ENCODE assay signal across 8 cellular contexts in genomic region chr22:40534379-40535188, GRCh38.
DNase-seq lines count a peak whose midpoint lies in the region; ATAC-seq, FAIRE-seq and TF ChIP-seq lines count a peak whose summit lies in the region.

No MANE protein-coding gene starts in this region.

- H3K36me3 ChIP-seq in CD4-positive, alpha-beta memory T cell (ENCODE audit: insufficient read depth, low read length), result no peaks in the 10 kb centered on the region
- H3K36me3 ChIP-seq in IMR-90 (ENCODE audit: control insufficient read depth, insufficient read depth, low read length), result no peaks in the 10 kb centered on the region
- no peaks in the 10 kb centered on the region for H3K36me3 ChIP-seq in iPS DF 6.9 (ENCODE audit: control insufficient read depth, insufficient read depth, low read length)
- H3K36me3 ChIP-seq in thymus (ENCODE audit: control insufficient read depth, insufficient read depth), result no peaks in the 10 kb centered on the region
- no peaks in the 10 kb centered on the region for H3K36me3 ChIP-seq in SJCRH30

- dilution Hi-C loops in IMR-90 (cut with HindIII; ENCODE audit: low sequenced_read_pairs, unreplicated experiment), result no loop called here

- H3K4me3 Mint-ChIP-seq in CD4-positive, alpha-beta memory T cell, result peak overlapping the region; percentile 31 to 93 (median 86)
- H3K4me3 Mint-ChIP-seq in activated naive CD8-positive, alpha-beta T cell treated with anti-CD3 and anti-CD28 coated beads, Interleukin-2, amount 10 ng/mL, durations not matched to agents 7 days and 5 days, result peak overlapping the region; percentile 86

- no peak for FAIRE-seq in D721Med (lab: Jason Lieb, UNC)

- H3K9me3 Mint-ChIP-seq in CD4-positive, alpha-beta memory T cell, result peaks cover 0 to 2% (median 0%) of the 10 kb centered on the region in 8 donors
- H3K9me3 Mint-ChIP-seq in activated naive CD8-positive, alpha-beta T cell treated with anti-CD3 and anti-CD28 coated beads, Interleukin-2, amount 10 ng/mL, durations not matched to agents 7 days and 5 days, result no peaks in the 10 kb centered on the region

- H3K4ac ChIP-seq in IMR-90 (ENCODE audit: low read depth, low read length), result peak overlapping the region; percentile 89

- POLR2A ChIA-PET in CD4-positive, alpha-beta memory T cell (lab: Charles Lee; ENCODE audit: partially characterized antibody), result interaction anchor here (1.0 to 5.9 kb wide), 12 partner anchors 10 to 120 kb away, joined by 3 to 58 read pairs (median 6); partner anchors contain the start of gene MRTFA
- POLR2A ChIA-PET in IMR-90 (lab: Charles Lee; ENCODE audit: unreplicated experiment), result no interaction called here
- POLR2A ChIA-PET in activated naive CD8-positive, alpha-beta T cell treated with anti-CD3 and anti-CD28 coated beads, Interleukin-2, amount 10 ng/mL, durations not matched to agents 7 days and 5 days (lab: Charles Lee), result interaction anchor here (0.7 to 2.5 kb wide), 8 partner anchors 9 to 490 kb away, joined by 3 to 16 read pairs (median 4); partner anchors contain the start of genes MRTFA, ST13 and XPNPEP3

- H2BK5ac ChIP-seq in IMR-90 (ENCODE audit: low read depth, low read length, poor library complexity, severe bottlenecking), result peak overlapping the region; percentile 95

- peaks cover 47 to 62% (median 58%) of the 10 kb centered on the region in 4 donors for H3K4me1 Mint-ChIP-seq in CD4-positive, alpha-beta memory T cell
- H3K4me1 Mint-ChIP-seq in activated naive CD8-positive, alpha-beta T cell treated with anti-CD3 and anti-CD28 coated beads, Interleukin-2, amount 10 ng/mL, durations not matched to agents 7 days and 5 days, result peaks cover 46% of the 10 kb centered on the region

- H3K27me3 Mint-ChIP-seq in CD4-positive, alpha-beta memory T cell, result no peaks in the 10 kb centered on the region
- H3K27me3 Mint-ChIP-seq in activated naive CD8-positive, alpha-beta T cell treated with anti-CD3 and anti-CD28 coated beads, Interleukin-2, amount 10 ng/mL, durations not matched to agents 7 days and 5 days, result no peaks in the 10 kb centered on the region

- peak overlapping the region; percentile 54; the same call in 1 of the 2 replicates for H3K56ac ChIP-seq in IMR-90 (ENCODE audit: extremely low read depth, insufficient read depth, low read length)

- TF ChIP-seq POLR2A in IMR-90 (IDR thresholded peaks at IDR 0.05; ENCODE audit: low read depth, low read length), result 0 out of 2 replicates have a peak, but pooled peaks have one; percentile 10

- CTCF ChIA-PET in CD4-positive, alpha-beta memory T cell (lab: Charles Lee; ENCODE audit: partially characterized antibody), result interaction anchor here (0.8 to 6.9 kb wide), 12 partner anchors 9 to 149 kb away, joined by 3 to 92 read pairs (median 4); partner anchors contain the start of gene MRTFA
- CTCF ChIA-PET in IMR-90 (lab: Yijun Ruan, JAX), result interaction anchor here (0.6 to 2.3 kb wide), 3 partner anchors 10 to 205 kb away, joined by 4 to 16 read pairs (median 5); no protein-coding TSS in a partner anchor

- ATAC-seq in IMR-90 (ENCODE audit: low read depth), result peak; percentile 80
- ATAC-seq in activated naive CD8-positive, alpha-beta T cell treated with anti-CD3 and anti-CD28 coated beads, Interleukin-2, amount 10 ng/mL, durations not matched to agents 7 days and 5 days (ENCODE audit: low read depth), result no peak

- H3K27ac ChIP-seq in CD4-positive, alpha-beta memory T cell (ENCODE audit: low read depth, low read length), result peak overlapping the region; percentile 50
- H3K27ac ChIP-seq in IMR-90 (ENCODE audit: insufficient read depth, low read length) (peak overlapping the region; percentile 92), iPS DF 6.9 (ENCODE audit: low read length) (peak overlapping the region; percentile 35), thymus (ENCODE audit: low read depth) (peak overlapping the region; percentile 80), SJCRH30 (no peak overlapping the region)

- peak overlapping the region; percentile 83 for H3K14ac ChIP-seq in IMR-90 (replicated peaks; ENCODE audit: low read depth, low read length)

- H2BK120ac ChIP-seq in IMR-90 (ENCODE audit: low read depth, low read length), result peak overlapping the region; percentile 90

- in situ Hi-C loops in IMR-90 (cut with MboI; ENCODE audit: low sequenced_read_pairs), result no loop called here

- H3K9ac ChIP-seq in IMR-90 (ENCODE audit: low read depth, low read length), result 0 out of 2 replicates have a peak overlapping the region, but pooled peaks have one; percentile 33

- H3K9me3 ChIP-seq in CD4-positive, alpha-beta memory T cell (ENCODE audit: control insufficient read depth in 1 of 2, low read length in 2 of 2), result no peaks in the 10 kb centered on the region
- H3K9me3 ChIP-seq in IMR-90 (ENCODE audit: control insufficient read depth, insufficient read depth, low read length) (no peaks in the 10 kb centered on the region), iPS DF 6.9 (ENCODE audit: control insufficient read depth, insufficient read depth, low read length) (no peaks in the 10 kb centered on the region), thymus (ENCODE audit: control insufficient read depth) (no peaks in the 10 kb centered on the region), SJCRH30 (replicated peaks) (no peaks in the 10 kb centered on the region)

- no TSS peak for BruUV-seq in IMR-90 (replicated peaks; lab: Mats Ljungman, UMichigan)

- H3K9me1 ChIP-seq in IMR-90 (ENCODE audit: insufficient read depth, low read length), result peaks cover 10% of the 10 kb centered on the region

- peaks cover 65% of the 10 kb centered on the region for H3K4me1 ChIP-seq in CD4-positive, alpha-beta memory T cell (ENCODE audit: insufficient read depth, low read length)
- H3K4me1 ChIP-seq in IMR-90 (ENCODE audit: control insufficient read depth, insufficient read depth, low read length) (peaks cover 19% of the 10 kb centered on the region), iPS DF 6.9 (ENCODE audit: control insufficient read depth, insufficient read depth, low read length) (no peaks in the 10 kb centered on the region; the same call in 1 of the 2 replicates), thymus (ENCODE audit: control insufficient read depth, insufficient read depth, low read length) (peaks cover 12% of the 10 kb centered on the region), SJCRH30 (peaks cover 14% of the 10 kb centered on the region)

- H3K79me1 ChIP-seq in IMR-90 (ENCODE audit: low read depth in 1 of 2, low read length in 2 of 2), result peaks cover 13 to 51% of the 10 kb centered on the region in 2 experiments; a peak in 3 of 4 replicates

- no peaks in the 10 kb centered on the region for H3K36me3 Mint-ChIP-seq in CD4-positive, alpha-beta memory T cell
- H3K36me3 Mint-ChIP-seq in activated naive CD8-positive, alpha-beta T cell treated with anti-CD3 and anti-CD28 coated beads, Interleukin-2, amount 10 ng/mL, durations not matched to agents 7 days and 5 days, result peaks cover 3% of the 10 kb centered on the region

- peak overlapping the region; percentile 84 to 94 (median 91) for H3K27ac Mint-ChIP-seq in CD4-positive, alpha-beta memory T cell
- peak overlapping the region; percentile 88 for H3K27ac Mint-ChIP-seq in activated naive CD8-positive, alpha-beta T cell treated with anti-CD3 and anti-CD28 coated beads, Interleukin-2, amount 10 ng/mL, durations not matched to agents 7 days and 5 days

- H3K18ac ChIP-seq in IMR-90 (ENCODE audit: low read depth, low read length), result peak overlapping the region; percentile 58

- TF ChIP-seq CTCF in IMR-90 (conservative IDR thresholded peaks at IDR 0.05; ENCODE audit: low read depth, low read length) (no peak), D721Med (IDR thresholded peaks at IDR 0.05; ENCODE audit: insufficient read depth, missing control alignments) (no peak)

- 8% methylated on average over 2 of the region's 6 CpGs; no CpG with 5 or more reads in 1 of the 2 experiments for WGBS in IMR-90 (ENCODE audit: extremely low coverage in 2 of 2, insufficient read length in 1 of 2), 2 experiments
- no CpG with 5 or more reads among the region's 6 CpGs for WGBS in iPS DF 6.9 (ENCODE audit: insufficient coverage, insufficient read length)
- 46% methylated on average over 6 of the region's 6 CpGs for WGBS in thymus

- H2BK15ac ChIP-seq in IMR-90 (ENCODE audit: low read depth, low read length), result peak overlapping the region; percentile 81; the same call in 1 of the 3 replicates

- peak; percentile 21; the same call in 1 of the 2 replicates for TF ChIP-seq RAD21 in IMR-90 (IDR thresholded peaks at IDR 0.05; ENCODE audit: low read length)

- H4K91ac ChIP-seq in IMR-90 (ENCODE audit: insufficient read depth, low read depth, low read length), result peak overlapping the region; percentile 68

- H3K4me3 ChIP-seq in CD4-positive, alpha-beta memory T cell (ENCODE audit: low read length in 2 of 2), result no peak overlapping the region
- no peak overlapping the region for H3K4me3 ChIP-seq in IMR-90 (ENCODE audit: insufficient read depth, low read depth, low read length)
- no peak overlapping the region for H3K4me3 ChIP-seq in iPS DF 6.9 (ENCODE audit: low read length)
- H3K4me3 ChIP-seq in thymus (ENCODE audit: low read length), result no peak overlapping the region
- H3K4me3 ChIP-seq in SJCRH30, result no peak overlapping the region

- peaks cover 23% of the 10 kb centered on the region; the same call in 1 of the 2 replicates for H4K20me1 ChIP-seq in IMR-90 (ENCODE audit: insufficient read depth, low read length)

- no peak overlapping the region for H2AK9ac ChIP-seq in IMR-90 (replicated peaks; ENCODE audit: low read depth, low read length, poor library complexity)

- DNase-seq in CD4-positive, alpha-beta memory T cell, result no peak
- DNase-seq in IMR-90 (peak; percentile 71), iPS DF 6.9 (ENCODE audit: low read depth, low spot score) (no peak), DMS114 treated with DMSO at 0.1 percent for 48 hours (lab: John Stamatoyannopoulos, UW; ENCODE audit: unreplicated experiment) (no peak), D721Med (ENCODE audit: insufficient read length, low spot score) (no peak), SJCRH30 (no peak)
- DNase-seq in activated naive CD8-positive, alpha-beta T cell treated with anti-CD3 and anti-CD28 coated beads, Interleukin-2, amount 10 ng/mL, durations not matched to agents 7 days and 5 days, result no peak

- intact Hi-C loops in CD4-positive, alpha-beta memory T cell (cut with micrococcal nuclease), result loop anchor here (10.0 kb wide), 1 partner anchor 50 kb away; no protein-coding TSS in a partner anchor
- intact Hi-C loops in IMR-90 (cut with micrococcal nuclease), result loop anchor here (5.0 kb wide), 1 partner anchor 103 kb away; the partner anchor contains the start of gene MRTFA

- no peaks in the 10 kb centered on the region for H3K27me3 ChIP-seq in CD4-positive, alpha-beta memory T cell (ENCODE audit: insufficient read depth, low read length)
- H3K27me3 ChIP-seq in IMR-90 (ENCODE audit: control insufficient read depth, insufficient read depth, low read length) (no peaks in the 10 kb centered on the region), iPS DF 6.9 (ENCODE audit: control insufficient read depth, insufficient read depth, low read length) (no peaks in the 10 kb centered on the region), thymus (ENCODE audit: control insufficient read depth, insufficient read depth) (no peaks in the 10 kb centered on the region), SJCRH30 (no peaks in the 10 kb centered on the region)

- H2AFZ ChIP-seq in IMR-90 (replicated peaks; ENCODE audit: low read length, poor library complexity), result peak overlapping the region; percentile 24

- H2BK20ac ChIP-seq in IMR-90 (ENCODE audit: low read depth, low read length), result peak overlapping the region; percentile 44; the same call in 1 of the 2 replicates

- H3K4me2 ChIP-seq in IMR-90 (ENCODE audit: low read depth, low read length), result peak overlapping the region; percentile 78

- peak overlapping the region; percentile 91 for H3K23ac ChIP-seq in IMR-90 (ENCODE audit: low read depth, low read length)

- H4K8ac ChIP-seq in IMR-90 (ENCODE audit: low read depth in 2 of 2, low read length in 2 of 2), result peak overlapping the region; percentile 60 to 64; a peak in 3 of 4 replicates

- H4K5ac ChIP-seq in IMR-90 (ENCODE audit: low read depth, low read length), result peak overlapping the region; percentile 21

- H2AK5ac ChIP-seq in IMR-90 (ENCODE audit: low read depth, low read length), result peak overlapping the region; percentile 97; the same call in 1 of the 2 replicates
